ENCODE assay signal across 21 cellular contexts in genomic region chr20:23120936-23121765, GRCh38. TPM values are rescaled to one million over a fixed set of nuclear protein-coding genes. Genes with fewer than 3 reads are reported as not detected.
A peak's percentile ranks its signal among the peaks of the same experiment; 100 is the strongest.
DNase-seq lines count a peak whose midpoint lies in the region; ATAC-seq and TF ChIP-seq lines count a peak whose summit lies in the region.
"Had no signal": no experiment of that assay in that cellular context is flagged by ENCODE, and none has a peak within 500 bp of the region (broad histone marks: within the 10 kb centered on the region; RNA-seq: fewer than 3 reads in every experiment).

No MANE protein-coding gene starts in this region.

- H3K4me3 Mint-ChIP-seq in CD14-positive monocyte (peak overlapping the region in 1 of 2 donors; percentile 50), neural progenitor cell (no peak overlapping the region)
- H3K4me3 Mint-ChIP-seq: CD8-positive, alpha-beta memory T cell; naive thymus-derived CD8-positive, alpha-beta T cell; stimulated activated naive B cell treated with anti-CD40 and anti-IgM and Interleukin-4, amounts not matched to agents 10 μg/mL and 1 μg/mL and 100 μg/mL, for 72 hours had no signal

- H3K4me2 ChIP-seq in neural progenitor cell, result no peak overlapping the region

- in situ Hi-C loops in GM13976 (cut with MboI; ENCODE audit: low sequenced_read_pairs, unreplicated experiment), result no loop called here

- H3K9ac ChIP-seq in neural progenitor cell, result no peak overlapping the region
- H3K9ac ChIP-seq: parathyroid adenoma had no signal

- no peaks in the 10 kb centered on the region for H3F3A ChIP-seq in neural progenitor cell (ENCODE audit: low read depth)

- no peak for DNase-seq in CD14-positive monocyte (ENCODE audit: low spot score)
- DNase-seq in Jurkat, Clone E6-1 (ENCODE audit: low read depth, low spot score), result peak; percentile 14
- peak; percentile 66 for DNase-seq in amniotic epithelial cell (ENCODE audit: low read depth)
- no peak for DNase-seq in neural progenitor cell (ENCODE audit: low spot score)
- no peak for DNase-seq in omental fat pad (ENCODE audit: low spot score)
- no peak for DNase-seq in NCI-H2081 (lab: John Stamatoyannopoulos, UW)
- no peak for DNase-seq in GM13976 (ENCODE audit: low spot score)
- DNase-seq: amniotic stem cell; CD8-positive, alpha-beta memory T cell; naive thymus-derived CD8-positive, alpha-beta T cell; NCI-H1694 treated with DMSO at 0.1 percent for 48 hours; NCI-H69; stimulated activated CD4-positive, alpha-beta T cell treated with anti-CD3 and anti-CD28 coated beads, Interleukin-2, amount 100 ng/mL, for 24 hours; stimulated activated naive B cell treated with anti-CD40 and anti-IgM and Interleukin-4, amounts not matched to agents 10 μg/mL and 1 μg/mL and 100 μg/mL, for 72 hours; T-helper 17 cell had no signal

- H3K27ac Mint-ChIP-seq in CD14-positive monocyte (peak overlapping the region in 6 of 7 donors; percentile 46 to 99 (median 80)), neural progenitor cell (no peak overlapping the region)
- H3K27ac Mint-ChIP-seq: naive thymus-derived CD8-positive, alpha-beta T cell; stimulated activated naive B cell treated with anti-CD40 and anti-IgM and Interleukin-4, amounts not matched to agents 10 μg/mL and 1 μg/mL and 100 μg/mL, for 72 hours had no signal

- peaks cover 88% of the 10 kb centered on the region for H3K4me1 Mint-ChIP-seq in CD14-positive monocyte
- peaks cover 16% of the 10 kb centered on the region for H3K4me1 Mint-ChIP-seq in neural progenitor cell
- H3K4me1 Mint-ChIP-seq: CD8-positive, alpha-beta memory T cell had no signal

- H3K9me3 ChIP-seq in neural progenitor cell (ENCODE audit: low read depth), result no peaks in the 10 kb centered on the region
- H3K9me3 ChIP-seq: SJSA1, thoracic aorta had no signal

- TF ChIP-seq CTCF in CD14-positive monocyte (IDR thresholded peaks at IDR 0.05) (no peak), neural progenitor cell (IDR thresholded peaks at IDR 0.05) (no peak), omental fat pad (IDR thresholded peaks at IDR 0.05) (no peak), GM13976 (IDR thresholded peaks at IDR 0.05; ENCODE audit: borderline replicate concordance, control extremely low read depth, extremely low read depth, insufficient read depth, missing control alignments) (no peak)

- H3K36me3 ChIP-seq in neural progenitor cell, result no peaks in the 10 kb centered on the region
- H3K36me3 ChIP-seq: cardiac muscle cell, SJSA1, thoracic aorta had no signal

- ATAC-seq in omental fat pad (ENCODE audit: low FRiP score) (no peak), GM18867 (IDR thresholded peaks at IDR 0.05; ENCODE audit: unreplicated experiment) (no peak)
- ATAC-seq: naive thymus-derived CD8-positive, alpha-beta T cell; stimulated activated naive B cell treated with anti-CD40 and anti-IgM and Interleukin-4, amounts not matched to agents 10 μg/mL and 1 μg/mL and 100 μg/mL, for 72 hours had no signal

- H3K27me3 ChIP-seq in neural progenitor cell, result no peaks in the 10 kb centered on the region
- H3K27me3 ChIP-seq: cardiac muscle cell, dorsolateral prefrontal cortex, SJSA1 had no signal

- H3K36me3 Mint-ChIP-seq in CD14-positive monocyte, result peaks cover 2 to 18% of the 10 kb centered on the region in 2 donors
- no peaks in the 10 kb centered on the region for H3K36me3 Mint-ChIP-seq in neural progenitor cell
- H3K36me3 Mint-ChIP-seq: CD8-positive, alpha-beta memory T cell; naive thymus-derived CD8-positive, alpha-beta T cell; stimulated activated naive B cell treated with anti-CD40 and anti-IgM and Interleukin-4, amounts not matched to agents 10 μg/mL and 1 μg/mL and 100 μg/mL, for 72 hours had no signal

- no peaks in the 10 kb centered on the region for H4K20me1 ChIP-seq in neural progenitor cell (ENCODE audit: low read depth)

- H3K79me2 ChIP-seq in neural progenitor cell (ENCODE audit: low read depth), result no peaks in the 10 kb centered on the region
- H3K79me2 ChIP-seq: parathyroid adenoma had no signal

- H3K4me1 ChIP-seq in neural progenitor cell, result no peaks in the 10 kb centered on the region
- H3K4me1 ChIP-seq: SJSA1 had no signal

- no peak overlapping the region for H3K27ac ChIP-seq in neural progenitor cell
- H3K27ac ChIP-seq: cardiac muscle cell, dorsolateral prefrontal cortex, SJSA1, thoracic aorta had no signal

- intact Hi-C loops in CD14-positive monocyte (cut with micrococcal nuclease), result no loop called here

- H3K4me3 ChIP-seq in Jurkat, Clone E6-1 (ENCODE audit: low read length), result no peak overlapping the region
- H3K4me3 ChIP-seq in neural progenitor cell, result no peak overlapping the region
- H3K4me3 ChIP-seq: cardiac muscle cell, dorsolateral prefrontal cortex, SJSA1, thoracic aorta had no signal

- H3K9me3 Mint-ChIP-seq in CD14-positive monocyte (peaks cover 0 to 3% (median 0%) of the 10 kb centered on the region in 7 donors), neural progenitor cell (no peaks in the 10 kb centered on the region)
- H3K9me3 Mint-ChIP-seq: naive thymus-derived CD8-positive, alpha-beta T cell; stimulated activated naive B cell treated with anti-CD40 and anti-IgM and Interleukin-4, amounts not matched to agents 10 μg/mL and 1 μg/mL and 100 μg/mL, for 72 hours had no signal

- H2AFZ ChIP-seq in neural progenitor cell (replicated peaks), result peak overlapping the region; percentile 26
- H2AFZ ChIP-seq: parathyroid adenoma had no signal

- H3K27me3 Mint-ChIP-seq in CD14-positive monocyte (ENCODE audit: low read depth in 3 of 3) (no peaks in the 10 kb centered on the region), neural progenitor cell (ENCODE audit: insufficient read depth, low read depth) (peaks cover 15% of the 10 kb centered on the region)

RNA-seq across cellular contexts. Expression of gene CD93, which starts 35.0 kb away (rescaled TPM):
- 10 to 100 TPM; 26.0 to 48.9 TPM for polyA plus RNA-seq in CD14-positive monocyte
- polyA plus RNA-seq in Jurkat, Clone E6-1 (2012; ENCODE audit: insufficient read depth, insufficient read length), result 0.38 TPM
- total RNA-seq in neural progenitor cell (ENCODE audit: low replicate concordance) (not detected in 2 replicates), omental fat pad (100 to 1,000 TPM in 3 of 4 donors, 10 to 100 TPM in 1; 43.8 to 227 (median 140) TPM)
- total RNA-seq: SJSA1 had no signal

Comparison
In these comparisons a context has a peak if more than half of its experiments do, and no peak if none do; other contexts are left out.
1. DNase-seq: peak in Jurkat, Clone E6-1 (single experiment) and amniotic epithelial cell (single experiment); none in CD14-positive monocyte (single experiment), neural progenitor cell (single experiment), omental fat pad (single experiment), NCI-H2081 (0 of 2) and GM13976 (single experiment).
2. RNA of gene CD93, which starts 35.0 kb away (total RNA-seq): 43.8 to 227 TPM in omental fat pad; not detected in neural progenitor cell; every median in the first group is over 10 times any median in the second.